In the genomic region with DNA sequence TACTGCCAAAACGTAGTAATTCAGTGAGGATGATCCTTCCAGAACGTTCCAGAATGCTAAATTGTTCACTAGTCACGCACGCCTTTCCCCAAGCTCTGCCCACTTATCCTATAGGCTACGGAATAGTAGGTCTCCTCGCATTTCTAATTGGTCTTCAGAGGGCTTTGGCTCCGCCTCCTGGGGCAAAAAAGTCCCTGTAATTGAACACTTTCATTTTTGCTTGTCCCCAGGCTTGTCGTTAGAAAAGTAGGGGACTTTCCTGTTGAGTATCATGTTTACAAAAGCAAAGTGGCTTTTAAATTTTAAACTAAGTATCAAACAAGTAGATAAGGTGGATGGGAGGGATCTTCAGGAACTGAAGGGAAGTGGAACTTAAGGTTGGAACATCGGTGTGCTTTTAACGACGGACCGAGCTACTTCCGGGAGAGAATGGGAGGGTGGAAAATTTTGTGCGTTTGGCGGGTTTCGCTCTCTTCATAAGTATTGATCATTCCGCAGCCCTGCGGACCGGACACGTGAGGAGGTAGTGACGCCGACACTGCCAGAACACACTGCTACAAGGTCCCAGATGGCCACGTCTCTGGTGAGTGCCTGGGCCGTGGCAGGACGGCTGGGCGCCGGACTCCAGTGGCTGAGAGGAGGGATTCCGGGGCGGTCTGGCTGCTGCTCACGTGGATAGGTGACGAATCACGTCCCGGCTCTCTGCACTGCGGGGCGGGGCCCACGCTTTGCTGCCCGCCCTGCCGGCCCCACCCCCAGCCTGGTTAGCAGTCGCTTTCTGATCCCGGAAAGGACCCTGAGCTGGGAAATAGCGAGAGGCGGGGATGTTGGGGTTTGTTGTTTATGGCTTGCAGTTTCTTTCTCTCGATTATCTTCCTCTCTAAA, we compare ENCODE assay signal across 8 cellular contexts. TPM values are rescaled to one million over a fixed set of nuclear protein-coding genes. Genes with fewer than 3 reads are reported as not detected.
DNase-seq lines count a peak whose midpoint lies in the region; ATAC-seq and TF ChIP-seq lines count a peak whose summit lies in the region.

NXT2 (plus strand) TSS at position 406 of the 885 bp plus-strand sequence; CDS start at position 569, 163 bp downstream.

- peak within 1 kb of the TSS; percentile 89 for H3K27ac ChIP-seq in mammary epithelial cell (ENCODE audit: insufficient read depth, low read depth, low read length)
- peak within 1 kb of the TSS; percentile 53 to 94 (median 89) for H3K27ac ChIP-seq in skin epidermis

- CTCF ChIA-PET in mammary epithelial cell (lab: Charles Lee; ENCODE audit: low non-redundant PET) = interaction anchor here (0.6 to 0.7 kb wide), 2 partner anchors 51 to 1311 kb away, joined by 4 read pairs; no protein-coding TSS in a partner anchor

- in situ Hi-C loops in GM18951 (cut with MboI; ENCODE audit: low sequenced_read_pairs, unreplicated experiment) (no loop called here), mammary epithelial cell (cut with MboI; ENCODE audit: low sequenced_read_pairs in 2 of 2) (no loop called here)

- no peaks in the 10 kb centered on the region for H4K20me1 ChIP-seq in mammary epithelial cell (ENCODE audit: insufficient read depth, low read length)

- no peaks in the 10 kb centered on the region for H3K36me3 ChIP-seq in mammary epithelial cell (ENCODE audit: insufficient read depth, low read length)

- H2AFZ ChIP-seq in mammary epithelial cell (ENCODE audit: low read depth, low read length) = peak within 1 kb of the TSS; percentile 97

- dilution Hi-C loops in mammary epithelial cell (cut with HindIII; ENCODE audit: low sequenced_read_pairs) = no loop called here

- TF ChIP-seq POLR2A in GM18951 (IDR thresholded peaks at IDR 0.05; ENCODE audit: extremely low read depth, insufficient read depth, insufficient read length) = peak; percentile 86

- WGBS in mammary epithelial cell (ENCODE audit: low coverage, missing lambda C conversion rate) = 30% methylated on average over 21 of the region's 43 CpGs

- TF ChIP-seq CTCF in WI38 (IDR thresholded peaks at IDR 0.05; ENCODE audit: low read depth, low read length) = no peak
- no peak for TF ChIP-seq CTCF in mammary epithelial cell (conservative IDR thresholded peaks at IDR 0.05 in 1 of 2, IDR thresholded peaks at IDR 0.05 in 1 of 2; ENCODE audit: extremely low read depth in 1 of 2, insufficient read depth in 1 of 2, low read depth in 1 of 2, low read length in 2 of 2)

- H3K79me2 ChIP-seq in mammary epithelial cell (ENCODE audit: insufficient read depth, low read length) = no peaks in the 10 kb centered on the region

- peak within 1 kb of the TSS; percentile 75 for H3K9ac ChIP-seq in mammary epithelial cell (ENCODE audit: insufficient read depth, low read length)

- peak; percentile 91 for DNase-seq in AG08396 (ENCODE audit: low spot score)
- DNase-seq in NCI-H2227 treated with DMSO at 0.1 percent for 48 hours (lab: John Stamatoyannopoulos, UW) = peak; percentile 90
- DNase-seq in mammary epithelial cell = peak; percentile 85
- DNase-seq in iPS-NIHi11 (ENCODE audit: low spot score) = peak; percentile 90

- H3K4me3 ChIP-seq in WI38 (ENCODE audit: low read depth, low read length) (peak within 1 kb of the TSS; percentile 67), mammary epithelial cell (replicated peaks in 1 of 3; ENCODE audit: insufficient read depth in 1 of 3, low read depth in 2 of 3, low read length in 3 of 3) (peak within 1 kb of the TSS; percentile 57 to 67 (median 63)), skin epidermis (peak within 1 kb of the TSS; percentile 35 to 51 (median 43))

- H3K27me3 ChIP-seq in mammary epithelial cell (ENCODE audit: insufficient read depth, low read length) = no peaks in the 10 kb centered on the region

- H3K9me3 ChIP-seq in mammary epithelial cell (replicated peaks; ENCODE audit: insufficient read depth, low read length) = no peaks in the 10 kb centered on the region

- BruUV-seq in mammary epithelial cell (replicated peaks; lab: Mats Ljungman, UMichigan) = TSS peak; percentile 74

- no peaks in the 10 kb centered on the region for H3K4me1 ChIP-seq in mammary epithelial cell (ENCODE audit: insufficient read depth, low read length)

- peak within 1 kb of the TSS; percentile 75 for H3K4me2 ChIP-seq in mammary epithelial cell (ENCODE audit: insufficient read depth, low read depth, low read length)

- intact Hi-C loops in mammary epithelial cell (cut with micrococcal nuclease) = no loop called here

- peak; percentile 95 for ATAC-seq in HG03175 (IDR thresholded peaks at IDR 0.05; ENCODE audit: unreplicated experiment)

RNA-seq across cellular contexts. Expression of gene NXT2, which starts in this region (rescaled TPM):
- total RNA-seq in mammary epithelial cell = 10 to 100 TPM in 1 of 2 donors, 1 to 10 TPM in 1; 6.7 to 10.8 TPM
- polyA plus RNA-seq in mammary epithelial cell = 3.5 TPM
- 0.47 TPM for polyA minus RNA-seq in mammary epithelial cell

Comparison
In these comparisons a context has a peak if more than half of its experiments do, and no peak if none do; other contexts are left out.
1. Peak in every context shown above with its lines: DNase-seq, ATAC-seq, H3K4me3 ChIP-seq and H3K27ac ChIP-seq.